ENCODE assay signal across 8 cellular contexts in genomic region chr5:443239-444151, GRCh38. TPM values are rescaled to one million over a fixed set of nuclear protein-coding genes. Genes with fewer than 3 reads are reported as not detected.
DNase-seq lines count a peak whose midpoint lies in the region; ATAC-seq lines count a peak whose summit lies in the region.

No MANE protein-coding gene starts in this region.

- H3K27me3 ChIP-seq in thymus (ENCODE audit: control insufficient read depth, insufficient read depth), result no peaks in the 10 kb centered on the region

- peak; percentile 15 for DNase-seq in activated T-cell treated with anti-CD3 and anti-CD28 coated beads for 4 hours
- no peak for DNase-seq in activated T-cell treated with anti-CD3 and anti-CD28 coated beads, Interleukin-2, amount 50 U/mL, for 1 hour
- peak in 19 of 34 experiments; percentile 14 to 41 (median 25) for DNase-seq in T-cell
- DNase-seq in Kasumi-1 (lab: John Stamatoyannopoulos, UW), result no peak

- H3K9me3 ChIP-seq in mesodermal cell (ENCODE audit: control insufficient read depth, low read length), result no peaks in the 10 kb centered on the region
- no peaks in the 10 kb centered on the region for H3K9me3 ChIP-seq in thymus (ENCODE audit: control insufficient read depth)

- peaks cover 16% of the 10 kb centered on the region for H3K36me3 Mint-ChIP-seq in T-cell
- peaks cover 57% of the 10 kb centered on the region for H3K36me3 Mint-ChIP-seq in dendritic cell treated with granulocyte-macrophage colony-stimulating factor and Interleukin-4, amounts not matched to agents 40 ng/mL and 50 ng/mL, for 4 days (ENCODE audit: low read depth)

- ATAC-seq in HG03175 (IDR thresholded peaks at IDR 0.05; ENCODE audit: unreplicated experiment) (peak; percentile 31), T-cell (replicated peaks in 1 of 4) (peak; percentile 33 to 49 (median 42))

- 21 to 27% methylated on average over 36 to 47 of the region's 62 CpGs for WGBS in mesodermal cell (ENCODE audit: insufficient coverage in 2 of 2), 2 experiments
- WGBS in thymus, result 20% methylated on average over 62 of the region's 62 CpGs

- H3K36me3 ChIP-seq in mesodermal cell (ENCODE audit: control insufficient read depth, insufficient read depth, low read length), result peaks cover 26% of the 10 kb centered on the region
- H3K36me3 ChIP-seq in thymus (ENCODE audit: control insufficient read depth, insufficient read depth), result peaks cover 24% of the 10 kb centered on the region

- H3K4me3 ChIP-seq in mesodermal cell (ENCODE audit: extremely low read depth, insufficient read depth, low read length, poor library complexity, severe bottlenecking), result peak overlapping the region; percentile 79
- H3K4me3 ChIP-seq in thymus (ENCODE audit: low read length), result peak overlapping the region; percentile 88

- no peaks in the 10 kb centered on the region for H3K27me3 Mint-ChIP-seq in T-cell
- no peaks in the 10 kb centered on the region for H3K27me3 Mint-ChIP-seq in dendritic cell treated with granulocyte-macrophage colony-stimulating factor and Interleukin-4, amounts not matched to agents 40 ng/mL and 50 ng/mL, for 4 days

- POLR2A ChIA-PET in T-cell (lab: Charles Lee), result no interaction called here

- H3K4me1 ChIP-seq in mesodermal cell (ENCODE audit: control insufficient read depth, insufficient read depth, low read length, poor library complexity, severe bottlenecking) (peaks cover 13% of the 10 kb centered on the region), thymus (ENCODE audit: control insufficient read depth, insufficient read depth, low read length) (peaks cover 15% of the 10 kb centered on the region)

- peaks cover 40 to 48% (median 42%) of the 10 kb centered on the region in 3 donors for H3K4me1 Mint-ChIP-seq in T-cell
- peaks cover 88% of the 10 kb centered on the region for H3K4me1 Mint-ChIP-seq in dendritic cell treated with granulocyte-macrophage colony-stimulating factor and Interleukin-4, amounts not matched to agents 40 ng/mL and 50 ng/mL, for 4 days (ENCODE audit: low read depth)

- CTCF ChIA-PET in T-cell (lab: Charles Lee), result no interaction called here

- intact Hi-C loops in dendritic cell treated with granulocyte-macrophage colony-stimulating factor and Interleukin-4, amounts not matched to agents 40 ng/mL and 50 ng/mL, for 4 days (cut with micrococcal nuclease), result no loop called here

- peak overlapping the region; percentile 73 to 76 for H3K27ac Mint-ChIP-seq in T-cell
- H3K27ac Mint-ChIP-seq in dendritic cell treated with granulocyte-macrophage colony-stimulating factor and Interleukin-4, amounts not matched to agents 40 ng/mL and 50 ng/mL, for 4 days, result peak overlapping the region; percentile 90

- peak overlapping the region; percentile 93 to 98 (median 94) for H3K4me3 Mint-ChIP-seq in T-cell
- H3K4me3 Mint-ChIP-seq in dendritic cell treated with granulocyte-macrophage colony-stimulating factor and Interleukin-4, amounts not matched to agents 40 ng/mL and 50 ng/mL, for 4 days, result peak overlapping the region; percentile 88

- H3K27ac ChIP-seq in mesodermal cell (ENCODE audit: low read depth, low read length, severe bottlenecking) (no peak overlapping the region), thymus (ENCODE audit: low read depth) (peak overlapping the region; percentile 87)

- H3K9me3 Mint-ChIP-seq in T-cell, result no peaks in the 10 kb centered on the region
- H3K9me3 Mint-ChIP-seq in dendritic cell treated with granulocyte-macrophage colony-stimulating factor and Interleukin-4, amounts not matched to agents 40 ng/mL and 50 ng/mL, for 4 days, result no peaks in the 10 kb centered on the region

RNA-seq across cellular contexts. Expression of gene EXOC3, which starts 0.5 kb away (rescaled TPM):
- total RNA-seq in T-cell, result 10 to 100 TPM; 81.6 to 99.8 (median 84.2) TPM
- 32.3 TPM for polyA plus RNA-seq in mesodermal cell (2013, experiment 1 of 2)
- polyA plus RNA-seq in mesodermal cell (2013, experiment 2 of 2), result 29.0 TPM
- 60.0 TPM for polyA plus RNA-seq in thymus

Comparison
In these comparisons a context has a peak if more than half of its experiments do, and no peak if none do; other contexts are left out.
1. DNase-seq: peak in activated T-cell treated with anti-CD3 and anti-CD28 coated beads for 4 hours (single experiment) and T-cell (19 of 34); none in activated T-cell treated with anti-CD3 and anti-CD28 coated beads, Interleukin-2, amount 50 U/mL, for 1 hour (single experiment) and Kasumi-1 (0 of 2).